In genomic region chr18:829432-829831, GRCh38 we compare ENCODE assay signal across 15 cellular contexts. TPM values are rescaled to one million over a fixed set of nuclear protein-coding genes. Genes with fewer than 3 reads are reported as not detected.
A peak's percentile ranks its signal among the peaks of the same experiment; 100 is the strongest.
DNase-seq lines count a peak whose midpoint lies in the region; ATAC-seq, FAIRE-seq and TF ChIP-seq lines count a peak whose summit lies in the region.
"Had no signal": no experiment of that assay in that cellular context is flagged by ENCODE, and none has a peak within 500 bp of the region (broad histone marks: within the 10 kb centered on the region; RNA-seq: fewer than 3 reads in every experiment).

No MANE protein-coding gene starts in this region.

- dilution Hi-C loops in endothelial cell of umbilical vein (cut with MboI; ENCODE audit: extremely low pct_ligation_motif_present, low sequenced_read_pairs) = loop anchor here (25.0 kb wide), 1 partner anchor 92 kb away; no protein-coding TSS in a partner anchor

- peak overlapping the region; percentile 61 for H3K4me2 ChIP-seq in DND-41 (ENCODE audit: insufficient read depth, low read length)
- H3K4me2 ChIP-seq in endothelial cell of umbilical vein (ENCODE audit: insufficient read depth, low read length) = no peak overlapping the region

- intact Hi-C loops in A673 (cut with micrococcal nuclease; ENCODE audit: unreplicated experiment) = no loop called here
- intact Hi-C loops in endothelial cell of umbilical vein (cut with micrococcal nuclease) = no loop called here

- no peaks in the 10 kb centered on the region for H3K9me1 ChIP-seq in endothelial cell of umbilical vein (replicated peaks; ENCODE audit: control insufficient read depth, extremely low read depth, insufficient read depth, low read length)

- H3K79me2 ChIP-seq in DND-41 (ENCODE audit: insufficient read depth, low read length) = no peaks in the 10 kb centered on the region
- no peaks in the 10 kb centered on the region for H3K79me2 ChIP-seq in endothelial cell of umbilical vein (ENCODE audit: control insufficient read depth, insufficient read depth, low read length)

- BruUV-seq in A673 (replicated peaks; lab: Mats Ljungman, UMichigan) (no TSS peak), endothelial cell of umbilical vein (replicated peaks; lab: Mats Ljungman, UMichigan) (no TSS peak)

- H3K9ac ChIP-seq in DND-41 (ENCODE audit: low read depth, low read length) = peak overlapping the region; percentile 47
- peak overlapping the region; percentile 80 for H3K9ac ChIP-seq in endothelial cell of umbilical vein (replicated peaks; ENCODE audit: extremely low read depth, insufficient read depth, low read length)

- DNase-seq in A673 (ENCODE audit: low spot score) = no peak
- DNase-seq in DND-41 = no peak
- DNase-seq in endothelial cell of umbilical vein (ENCODE audit: low read depth, low spot score) = no peak
- no peak for DNase-seq in kidney tubule cell (ENCODE audit: low spot score)
- no peak for DNase-seq in NCI-H2171 (lab: John Stamatoyannopoulos, UW)
- DNase-seq: BE2C; CD8-positive, alpha-beta memory T cell; GF-D8; Karpas-422; NCI-H187 treated with DMSO at 0.1 percent for 48 hours; NCI-H774 had no signal

- H2AFZ ChIP-seq in DND-41 (ENCODE audit: low read depth, low read length) = peak overlapping the region; percentile 69
- H2AFZ ChIP-seq in endothelial cell of umbilical vein (ENCODE audit: low read depth, low read length) = no peak overlapping the region
- peak overlapping the region; percentile 23 for H2AFZ ChIP-seq in neuron (ENCODE audit: low read depth, low read length)

- no peaks in the 10 kb centered on the region for H3K9me3 ChIP-seq in A673 (ENCODE audit: low read depth, low read length, poor library complexity, severe bottlenecking)
- H3K9me3 ChIP-seq in DND-41 (ENCODE audit: insufficient read depth, low read length, severe bottlenecking) = no peaks in the 10 kb centered on the region
- H3K9me3 ChIP-seq in endothelial cell of umbilical vein (replicated peaks; ENCODE audit: control insufficient read depth, insufficient read depth, low read length) = no peaks in the 10 kb centered on the region
- H3K9me3 ChIP-seq in neuron (ENCODE audit: low read length) = no peaks in the 10 kb centered on the region
- H3K9me3 ChIP-seq: BE2C had no signal

- H3K27me3 ChIP-seq in A673 (replicated peaks; ENCODE audit: insufficient read depth, low read depth, low read length, poor library complexity) (no peaks in the 10 kb centered on the region), DND-41 (ENCODE audit: insufficient read depth, low read length, poor library complexity) (no peaks in the 10 kb centered on the region), endothelial cell of umbilical vein (ENCODE audit: control insufficient read depth in 2 of 2, insufficient read depth in 2 of 2, low read length in 2 of 2) (no peaks in the 10 kb centered on the region), neuron (ENCODE audit: insufficient read depth, low read length) (no peaks in the 10 kb centered on the region)
- H3K27me3 ChIP-seq: BE2C had no signal

- no peak for TF ChIP-seq CTCF in A673 (conservative IDR thresholded peaks at IDR 0.05; ENCODE audit: low read depth, low read length)
- no peak for TF ChIP-seq CTCF in DND-41 (IDR thresholded peaks at IDR 0.05; ENCODE audit: borderline replicate concordance, extremely low read depth, low read length, poor library complexity, severe bottlenecking)
- no peak for TF ChIP-seq CTCF in endothelial cell of umbilical vein (IDR thresholded peaks at IDR 0.05; ENCODE audit: extremely low read depth in 1 of 2, insufficient read depth in 1 of 2, low read depth in 1 of 2, low read length in 2 of 2)

- TF ChIP-seq POLR2A in endothelial cell of umbilical vein (IDR thresholded peaks at IDR 0.05; ENCODE audit: low read depth, low read length) = no peak

- CTCF ChIA-PET in A673 (lab: Charles Lee) (interaction anchor here (2.5 kb wide), 1 partner anchor 206 kb away, joined by 36 read pairs; no protein-coding TSS in a partner anchor), endothelial cell of umbilical vein (lab: Charles Lee) (interaction anchor here (1.2 to 14.4 kb wide), 17 partner anchors 8 to 1718 kb away, joined by 3 to 652 read pairs (median 22); partner anchors contain the start of genes ENOSF1 and YES1)

- H3K36me3 ChIP-seq in A673 (ENCODE audit: insufficient read depth, low read length, poor library complexity, severe bottlenecking) = no peaks in the 10 kb centered on the region
- H3K36me3 ChIP-seq in DND-41 (ENCODE audit: insufficient read depth, low read length) = no peaks in the 10 kb centered on the region
- no peaks in the 10 kb centered on the region for H3K36me3 ChIP-seq in endothelial cell of umbilical vein (ENCODE audit: control insufficient read depth in 2 of 2, extremely low read depth in 1 of 2, insufficient read depth in 2 of 2, low read length in 2 of 2)
- no peaks in the 10 kb centered on the region for H3K36me3 ChIP-seq in neuron (ENCODE audit: insufficient read depth, low read length)
- H3K36me3 ChIP-seq: BE2C had no signal

- no peak for FAIRE-seq in endothelial cell of umbilical vein (lab: Jason Lieb, UNC)
- FAIRE-seq: GM19239, HepG2 had no signal

- H3K4me1 ChIP-seq in A673 (ENCODE audit: insufficient read depth, low read length, poor library complexity, severe bottlenecking) (peaks cover 43% of the 10 kb centered on the region), DND-41 (ENCODE audit: insufficient read depth, low read length) (peaks cover 19% of the 10 kb centered on the region), endothelial cell of umbilical vein (ENCODE audit: control insufficient read depth, extremely low read depth, insufficient read depth, low read length) (peaks cover 16% of the 10 kb centered on the region), neuron (ENCODE audit: insufficient read depth, low read length) (peaks cover 8% of the 10 kb centered on the region)
- H3K4me1 ChIP-seq: BE2C had no signal

- H3K27ac ChIP-seq in A673 (ENCODE audit: low read depth, low read length, poor library complexity, severe bottlenecking) (peak overlapping the region; percentile 98), DND-41 (ENCODE audit: low read length) (peak overlapping the region; percentile 82), endothelial cell of umbilical vein (ENCODE audit: insufficient read depth, low read depth, low read length) (peak overlapping the region; percentile 91)

- ATAC-seq in DND-41 (ENCODE audit: insufficient read depth, low read depth) (no peak), GM21619 (IDR thresholded peaks at IDR 0.05; ENCODE audit: unreplicated experiment) (no peak)
- ATAC-seq: HepG2 had no signal

- no peaks in the 10 kb centered on the region for H4K20me1 ChIP-seq in DND-41 (ENCODE audit: insufficient read depth, low read length)
- H4K20me1 ChIP-seq in endothelial cell of umbilical vein (replicated peaks; ENCODE audit: control insufficient read depth, extremely low read depth, insufficient read depth, low read length) = no peaks in the 10 kb centered on the region

- POLR2A ChIA-PET in A673 (lab: Charles Lee; ENCODE audit: low non-redundant PET) = no interaction called here
- POLR2A ChIA-PET in endothelial cell of umbilical vein (lab: Charles Lee) = interaction anchor here (1.2 kb wide), 1 partner anchor 15 kb away, joined by 5 read pairs; no protein-coding TSS in a partner anchor

- H3K4me3 ChIP-seq in A673 (ENCODE audit: low read depth, low read length, poor library complexity, severe bottlenecking) (peak overlapping the region; percentile 29), DND-41 (ENCODE audit: low read depth in 1 of 2, low read length in 2 of 2) (peak overlapping the region in 1 of 2 experiments; percentile 42; a peak in 1 of 4 replicates), endothelial cell of umbilical vein (replicated peaks in 1 of 3; ENCODE audit: insufficient read depth in 1 of 3, low read depth in 1 of 3, low read length in 3 of 3) (no peak overlapping the region), neuron (ENCODE audit: low read length) (no peak overlapping the region)

TF ChIP-seq in endothelial cell of umbilical vein, 7 proteins besides CTCF, POLR2A, EP300 and RAD21:
- TF ChIP-seq EZH2 (IDR thresholded peaks at IDR 0.05; ENCODE audit: borderline replicate concordance, low read depth, low read length, severe bottlenecking) = no peak
- no peak for TF ChIP-seq MAX (IDR thresholded peaks at IDR 0.05; ENCODE audit: insufficient read depth, insufficient read length)
- TF ChIP-seq JUN (IDR thresholded peaks at IDR 0.05; ENCODE audit: borderline replicate concordance, insufficient read depth, insufficient read length, low read depth) = no peak
TF ChIP-seq in endothelial cell of umbilical vein: peak in this region for 0.

RNA-seq across cellular contexts. Expression of gene YES1, which starts 17.4 kb away (rescaled TPM):
- 138 and 142 TPM in 2 replicates for total RNA-seq in A673 (2021)
- total RNA-seq in endothelial cell of umbilical vein = 79.5 and 92.3 TPM in 2 replicates
- polyA plus RNA-seq in endothelial cell of umbilical vein = 12.6 and 16.5 TPM in 2 replicates
- polyA plus RNA-seq in endothelial cell of umbilical vein (2011; cell fraction: cytosol; rRNA removed) = 21.8 TPM in 2 replicates
- 21.1 and 22.8 TPM in 2 replicates for polyA plus RNA-seq in endothelial cell of umbilical vein (2011; cell fraction: nucleus; rRNA removed)
- 33.8 and 60.1 TPM in 2 replicates for polyA plus RNA-seq in endothelial cell of umbilical vein (2012)
- 44.8 and 59.8 TPM in 2 replicates for polyA minus RNA-seq in endothelial cell of umbilical vein
- polyA minus RNA-seq in endothelial cell of umbilical vein (2011; cell fraction: cytosol; rRNA and poly(A)+ RNA removed) = 20.6 TPM
- 15.7 and 28.6 TPM in 2 replicates for polyA minus RNA-seq in endothelial cell of umbilical vein (2011; cell fraction: nucleus; rRNA and poly(A)+ RNA removed)
